ENCODE assay signal across 20 cellular contexts in the genomic region with DNA sequence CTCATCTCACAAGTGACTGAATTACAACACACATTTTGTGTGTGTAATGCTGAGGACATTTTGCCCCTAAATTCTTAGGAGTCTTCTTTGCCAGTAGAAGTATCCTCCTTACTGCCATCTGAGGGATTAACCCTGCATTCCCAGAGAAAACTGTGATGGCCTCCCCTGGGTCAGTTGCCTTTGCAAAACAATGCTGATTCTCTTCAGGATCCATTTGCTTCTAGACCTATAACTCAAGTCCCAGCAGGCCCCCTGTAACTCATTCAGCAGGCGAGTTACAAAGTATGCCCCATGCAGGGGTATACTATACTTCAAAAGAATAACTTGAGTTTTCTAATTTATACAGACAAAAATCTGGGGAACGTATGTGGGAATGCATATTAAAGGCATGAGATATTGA. TPM values are rescaled to one million over a fixed set of nuclear protein-coding genes. Genes with fewer than 3 reads are reported as not detected.
DNase-seq lines count a peak whose midpoint lies in the region; ATAC-seq, FAIRE-seq and TF ChIP-seq lines count a peak whose summit lies in the region.
"Had no signal": no experiment of that assay in that cellular context is flagged by ENCODE, and none has a peak within 500 bp of the region (broad histone marks: within the 10 kb centered on the region; RNA-seq: fewer than 3 reads in every experiment).

No MANE protein-coding gene starts in this region.

- peaks cover 34% of the 10 kb centered on the region for H3K4me1 ChIP-seq in CD4-positive, CD25-positive, alpha-beta regulatory T cell (ENCODE audit: control insufficient read depth, insufficient read depth, low read length, poor library complexity, severe bottlenecking)
- H3K4me1 ChIP-seq in HUES64 (ENCODE audit: insufficient read depth, low read length) (peaks cover 25% of the 10 kb centered on the region), H1 (replicated peaks in 1 of 4; ENCODE audit: control insufficient read depth in 3 of 4, insufficient read depth in 4 of 4, low read length in 3 of 4) (peaks cover 7 to 26% (median 18%) of the 10 kb centered on the region in 4 experiments; a peak in 6 of 7 replicates), mesodermal cell (ENCODE audit: control insufficient read depth, insufficient read depth, low read length, poor library complexity, severe bottlenecking) (peaks cover 18% of the 10 kb centered on the region)
- H3K4me1 ChIP-seq: HAP-1 had no signal

- TF ChIP-seq RAD21 in H1 (IDR thresholded peaks at IDR 0.05 in 1 of 2, conservative IDR thresholded peaks at IDR 0.05 in 1 of 2; ENCODE audit: low read depth in 2 of 2, low read length in 2 of 2): no peak

- no peak overlapping the region for H3K56ac ChIP-seq in H1 (replicated peaks; ENCODE audit: insufficient read length, low read depth, low read length)

- CTCF ChIA-PET in H1 (lab: Charles Lee; ENCODE audit: partially characterized antibody): no interaction called here

- ATAC-seq in CD4-positive, CD25-positive, alpha-beta regulatory T cell (ENCODE audit: low read depth in 2 of 2): no peak

- H3K79me2 ChIP-seq in H1 (ENCODE audit: control insufficient read depth in 1 of 2, insufficient read depth in 2 of 2, low read length in 2 of 2): no peaks in the 10 kb centered on the region

- no peak for DNase-seq in CD4-positive, CD25-positive, alpha-beta regulatory T cell
- DNase-seq in H1 (ENCODE audit: low read depth in 1 of 2, low spot score in 2 of 2): no peak
- DNase-seq in D341Med (ENCODE audit: low spot score): no peak
- DNase-seq in activated T-cell treated with anti-CD3 and anti-CD28 coated beads for 4 hours: no peak
- no peak for DNase-seq in 8988T
- no peak for DNase-seq in NCI-H446 (lab: John Stamatoyannopoulos, UW)
- DNase-seq: C1 segment of cervical spinal cord, COR-L47, DMS53, IMR-90, NCI-H1436, NCI-H2081 treated with DMSO at 0.1 percent for 48 hours, NCI-H2227 treated with DMSO at 0.1 percent for 48 hours, NCI-H526, PC-9 had no signal

- no peak overlapping the region for H2AK5ac ChIP-seq in H1 (ENCODE audit: low read depth, low read length)

- H3K18ac ChIP-seq in H1 (ENCODE audit: extremely low read depth, low read length): peak overlapping the region; percentile 88; the same call in 1 of the 2 replicates

- 18% methylated on average over 2 of the region's 2 CpGs for WGBS in HUES64
- 2% methylated on average over 2 of the region's 2 CpGs; no CpG with 5 or more reads in 1 of the 2 experiments for WGBS in H1 (ENCODE audit: extremely low coverage in 1 of 2, insufficient coverage in 1 of 2, insufficient read length in 1 of 2, insufficient replicate concordance in 2 of 2, low coverage in 1 of 2, low lambda C conversion rate in 2 of 2, missing lambda C conversion rate in 1 of 2), 2 experiments
- 40% methylated on average over 1 of the region's 2 CpGs; no CpG with 5 or more reads in 1 of the 2 experiments for WGBS in mesodermal cell (ENCODE audit: insufficient coverage in 2 of 2), 2 experiments

- FAIRE-seq in H1 (lab: Jason Lieb, UNC): peak; percentile 36
- FAIRE-seq: A204.1 had no signal

- H3K14ac ChIP-seq in H1 (ENCODE audit: insufficient read length): no peak overlapping the region

- H3K36me3 Mint-ChIP-seq in CD4-positive, CD25-positive, alpha-beta regulatory T cell: no peaks in the 10 kb centered on the region

- H4K5ac ChIP-seq in H1 (ENCODE audit: insufficient read length, low read depth, low read length): peak overlapping the region; percentile 83

- H2BK5ac ChIP-seq in H1 (ENCODE audit: low read depth, low read length): peak overlapping the region; percentile 55; the same call in 1 of the 2 replicates

- H2BK120ac ChIP-seq in H1 (replicated peaks; ENCODE audit: low read depth, low read length): no peak overlapping the region

- H2AFZ ChIP-seq in H1 (ENCODE audit: low read length): no peak overlapping the region
- H2AFZ ChIP-seq: PC-9 had no signal

- no peaks in the 10 kb centered on the region for H3K27me3 Mint-ChIP-seq in CD4-positive, CD25-positive, alpha-beta regulatory T cell

- H2BK12ac ChIP-seq in H1 (ENCODE audit: low read depth, low read length): peak overlapping the region; percentile 99

- H3K4ac ChIP-seq in H1 (replicated peaks; ENCODE audit: insufficient read length, low read depth, low read length): no peak overlapping the region

- TF ChIP-seq POLR2A in H1 (IDR thresholded peaks at IDR 0.05; ENCODE audit: control extremely low read depth in 1 of 2, low read depth in 2 of 2, low read length in 2 of 2): no peak

- no peak overlapping the region for H3K4me3 ChIP-seq in CD4-positive, CD25-positive, alpha-beta regulatory T cell (ENCODE audit: low read depth, low read length)
- H3K4me3 ChIP-seq in HUES64 (ENCODE audit: low read length) (peak overlapping the region; percentile 26), H1 (ENCODE audit: extremely low read depth in 1 of 4, insufficient read depth in 2 of 4, low read depth in 3 of 4, low read length in 4 of 4) (peak overlapping the region in 3 of 4 experiments; percentile 0 to 44 (median 1); a peak in 2 of 8 replicates), mesodermal cell (ENCODE audit: extremely low read depth, insufficient read depth, low read length, poor library complexity, severe bottlenecking) (no peak overlapping the region)
- H3K4me3 ChIP-seq: HAP-1, PC-9, SK-N-MC had no signal

- H3K9me3 Mint-ChIP-seq in CD4-positive, CD25-positive, alpha-beta regulatory T cell: peaks cover 0 to 2% (median 0%) of the 10 kb centered on the region in 7 donors

- POLR2A ChIA-PET in H1 (lab: Charles Lee; ENCODE audit: partially characterized antibody): interaction anchor here (0.7 to 1.3 kb wide), 3 partner anchors 8 to 263 kb away, joined by 3 to 5 read pairs (median 4); a partner anchor contains a TSS

- H4K91ac ChIP-seq in H1 (replicated peaks; ENCODE audit: insufficient read length, low read length): peak overlapping the region; percentile 81

- no peak for TF ChIP-seq CTCF in H1 (IDR thresholded peaks at IDR 0.05; ENCODE audit: control extremely low read depth in 1 of 3, insufficient read depth in 1 of 3, low read depth in 1 of 3, low read length in 3 of 3)

- peak overlapping the region in 2 of 3 donors; percentile 32 to 68 for H3K27ac Mint-ChIP-seq in CD4-positive, CD25-positive, alpha-beta regulatory T cell

- H3K79me1 ChIP-seq in H1 (ENCODE audit: low read depth, low read length): no peaks in the 10 kb centered on the region

- peak overlapping the region; percentile 64 to 67 for H3K4me2 ChIP-seq in H1 (ENCODE audit: insufficient read depth in 1 of 2, low read depth in 2 of 2, low read length in 2 of 2)
- H3K4me2 ChIP-seq: PC-9 had no signal

- no peak overlapping the region for H3K27ac ChIP-seq in CD4-positive, CD25-positive, alpha-beta regulatory T cell (ENCODE audit: insufficient read depth, low read length, poor library complexity, severe bottlenecking)
- peak overlapping the region; percentile 82 for H3K27ac ChIP-seq in HUES64 (ENCODE audit: low read depth, low read length)
- peak overlapping the region; percentile 43; the same call in 1 of the 2 replicates for H3K27ac ChIP-seq in H1 (ENCODE audit: low read depth, low read length)
- H3K27ac ChIP-seq in mesodermal cell (ENCODE audit: low read depth, low read length, severe bottlenecking): peak overlapping the region; percentile 66
- H3K27ac ChIP-seq: PC-9, SK-N-MC had no signal

- TF ChIP-seq EP300 in H1 (IDR thresholded peaks at IDR 0.05; ENCODE audit: borderline replicate concordance in 1 of 2, low read depth in 2 of 2, low read length in 2 of 2): no peak

- H4K8ac ChIP-seq in H1 (ENCODE audit: extremely low read depth, insufficient read depth, low read length): no peak overlapping the region

- peaks cover 6 to 34% (median 25%) of the 10 kb centered on the region in 4 donors for H3K4me1 Mint-ChIP-seq in CD4-positive, CD25-positive, alpha-beta regulatory T cell

- H2BK20ac ChIP-seq in H1 (ENCODE audit: low read length): peak overlapping the region; percentile 76

- H2BK15ac ChIP-seq in H1 (ENCODE audit: low read length): peak overlapping the region; percentile 85; the same call in 1 of the 2 replicates

- H3K9ac ChIP-seq in HUES64 (ENCODE audit: low read depth, low read length): peak overlapping the region; percentile 23; the same call in 1 of the 2 replicates
- no peak overlapping the region for H3K9ac ChIP-seq in H1 (replicated peaks in 1 of 4; ENCODE audit: extremely low read depth in 1 of 4, low read depth in 3 of 4, low read length in 3 of 4)

- no peaks in the 10 kb centered on the region for H3K36me3 ChIP-seq in CD4-positive, CD25-positive, alpha-beta regulatory T cell (ENCODE audit: control insufficient read depth, insufficient read depth, low read length)
- H3K36me3 ChIP-seq in HUES64 (ENCODE audit: insufficient read depth, low read length) (no peaks in the 10 kb centered on the region), H1 (ENCODE audit: control insufficient read depth in 2 of 4, insufficient read depth in 4 of 4, low read length in 3 of 4) (no peaks in the 10 kb centered on the region), mesodermal cell (ENCODE audit: control insufficient read depth, insufficient read depth, low read length) (no peaks in the 10 kb centered on the region)
- H3K36me3 ChIP-seq: HAP-1 had no signal

- no peaks in the 10 kb centered on the region; the same call in none of the 2 replicates for H3K23me2 ChIP-seq in H1 (ENCODE audit: low read depth, low read length)

- no peaks in the 10 kb centered on the region for H4K20me1 ChIP-seq in H1 (replicated peaks in 1 of 2; ENCODE audit: control insufficient read depth in 1 of 2, insufficient read depth in 2 of 2, low read length in 2 of 2)

- no peaks in the 10 kb centered on the region for H3K27me3 ChIP-seq in CD4-positive, CD25-positive, alpha-beta regulatory T cell (ENCODE audit: control insufficient read depth, insufficient read depth, low read length)
- no peaks in the 10 kb centered on the region for H3K27me3 ChIP-seq in HUES64 (ENCODE audit: insufficient read depth, low read length)
- H3K27me3 ChIP-seq in H1 (replicated peaks in 1 of 4; ENCODE audit: control insufficient read depth in 3 of 4, extremely low read depth in 1 of 4, insufficient read depth in 3 of 4, low read length in 3 of 4): peaks cover 0 to 2% (median 0%) of the 10 kb centered on the region in 4 experiments; a peak in 1 of 7 replicates

- H3K9me3 ChIP-seq in CD4-positive, CD25-positive, alpha-beta regulatory T cell (ENCODE audit: control insufficient read depth in 2 of 2, low read length in 2 of 2): no peaks in the 10 kb centered on the region
- H3K9me3 ChIP-seq in HUES64 (ENCODE audit: insufficient read depth, low read depth, low read length) (no peaks in the 10 kb centered on the region), H1 (ENCODE audit: insufficient read depth in 2 of 2, low read depth in 1 of 2, low read length in 1 of 2) (no peaks in the 10 kb centered on the region), mesodermal cell (ENCODE audit: control insufficient read depth, low read length) (no peaks in the 10 kb centered on the region)
- H3K9me3 ChIP-seq: HAP-1 had no signal

- peak overlapping the region in 1 of 4 donors; percentile 4 for H3K4me3 Mint-ChIP-seq in CD4-positive, CD25-positive, alpha-beta regulatory T cell

- H3K23ac ChIP-seq in H1 (ENCODE audit: insufficient read length): no peak overlapping the region

RNA-seq across cellular contexts. Expression of a gene that starts 6.6 kb away (rescaled TPM):
- 20.7 TPM for total RNA-seq in CD4-positive, CD25-positive, alpha-beta regulatory T cell
- 1 to 10 TPM; 2.1 to 4.4 (median 3.3) TPM for polyA plus RNA-seq in CD4-positive, CD25-positive, alpha-beta regulatory T cell
- 3.6 TPM for polyA plus RNA-seq in HUES64 (2013, experiment 1 of 2)
- 4.6 TPM for polyA plus RNA-seq in HUES64 (2013, experiment 2 of 2)
- total RNA-seq in H1 (2021; fragmentation: NEBNext Ultra II Directional; extraction: Animal tissue kit (Norgen Biotek cat#: 25700)): 12.2 and 13.7 TPM in 2 replicates
- 4.1 and 4.2 TPM in 2 replicates for polyA plus RNA-seq in H1 (2011; rRNA removed)
- polyA plus RNA-seq in H1 (2011; cell fraction: cytosol; rRNA removed): 5.8 TPM
- polyA plus RNA-seq in H1 (2011; cell fraction: nucleus; rRNA removed): 15.6 TPM
- 5.2 to 8.0 TPM (median 5.7 TPM) in 4 replicates for polyA plus RNA-seq in H1 (2012, experiment 1 of 2)
- polyA plus RNA-seq in H1 (2012, experiment 2 of 2): 0.46 TPM
- 4.7 TPM for polyA plus RNA-seq in H1 (2013, experiment 1 of 2)
- polyA plus RNA-seq in H1 (2013, experiment 2 of 2): 4.2 TPM
- 17.6 and 18.9 TPM in 2 replicates for polyA minus RNA-seq in H1 (2011; rRNA and poly(A)+ RNA removed)
- polyA minus RNA-seq in H1 (2011; cell fraction: cytosol; rRNA and poly(A)+ RNA removed): 10.4 TPM
- polyA minus RNA-seq in H1 (2011; cell fraction: nucleus; rRNA and poly(A)+ RNA removed): 25.9 TPM
- polyA plus RNA-seq in mesodermal cell (2013, experiment 1 of 2): 6.5 TPM
- 5.0 TPM for polyA plus RNA-seq in mesodermal cell (2013, experiment 2 of 2)
- polyA plus RNA-seq: IMR-90 had no signal

Comparison
In these comparisons a context has a peak if more than half of its experiments do, and no peak if none do; other contexts are left out.
1. H3K4me3 ChIP-seq: peak in HUES64 (single experiment) and H1 (3 of 4); none in CD4-positive, CD25-positive, alpha-beta regulatory T cell (single experiment) and mesodermal cell (single experiment).